Comparison of ENCODE assay signal across 25 cellular contexts in the genomic region with DNA sequence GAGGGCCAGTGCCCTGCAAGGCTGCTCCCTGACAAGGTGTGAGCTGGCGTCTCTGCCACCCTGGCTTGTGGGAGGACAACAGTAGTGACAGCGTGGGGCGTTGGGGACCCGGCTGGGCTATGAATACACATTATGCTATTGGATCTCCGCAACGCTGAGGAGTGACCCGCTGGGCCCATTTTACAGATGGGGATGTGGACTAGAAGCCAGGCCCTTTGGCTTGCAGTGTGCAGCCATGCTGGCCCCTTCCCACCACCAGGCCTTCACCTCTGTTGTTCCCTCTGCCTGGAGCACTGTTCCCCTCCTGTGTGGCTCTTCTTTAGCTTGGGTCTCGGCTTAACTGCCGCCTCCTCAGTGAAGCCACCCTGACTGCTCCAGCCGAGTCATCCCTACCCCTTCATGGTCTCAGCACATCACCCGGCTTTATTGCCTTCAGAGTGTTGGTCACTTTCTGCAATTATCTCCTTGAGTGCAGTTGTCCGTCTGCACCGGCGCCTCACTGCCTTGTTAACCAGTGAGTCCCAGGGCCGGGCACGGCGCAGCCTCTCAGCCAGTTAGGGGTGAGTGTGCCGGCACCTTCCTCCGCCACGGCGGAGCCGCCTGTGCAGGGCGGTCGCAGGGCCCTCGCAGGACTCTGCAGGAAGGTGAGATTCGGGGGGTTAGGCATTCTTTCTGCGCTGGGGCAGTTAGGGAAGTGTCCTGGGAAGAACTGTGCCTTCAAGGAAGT.
"Had no signal": no experiment of that assay in that cellular context is flagged by ENCODE, and none has a peak within 500 bp of the region (broad histone marks: within the 10 kb centered on the region; RNA-seq: fewer than 3 reads in every experiment).

No MANE protein-coding gene starts in this region.

- H3K79me2 ChIP-seq: parathyroid adenoma had no signal

- H3K9me3 ChIP-seq: ascending aorta, colonic mucosa, left lung, tibial nerve had no signal

- H3K4me3 ChIP-seq: ascending aorta, colonic mucosa, left lung, skin epidermis, tibial nerve had no signal

- H3K4me1 Mint-ChIP-seq: activated naive CD4-positive, alpha-beta T cell treated with anti-CD3 and anti-CD28 coated beads, Interleukin-2, amount 50 U/mL, for 24 hours; central memory CD8-positive, alpha-beta T cell; immature natural killer cell; stimulated activated effector memory CD8-positive, alpha-beta T cell treated with anti-CD3 and anti-CD28 coated beads, Interleukin-12 subunit alpha, Interleukin-12 subunit beta, amount 100 ng/mL, for 72 hours; stimulated activated naive CD8-positive, alpha-beta T cell treated with anti-CD3 and anti-CD28 coated beads, Interleukin-15, amount 100 ng/mL, for 72 hours had no signal

- FAIRE-seq: endometrium had no signal

- H3K9me3 Mint-ChIP-seq: activated naive CD4-positive, alpha-beta T cell treated with anti-CD3 and anti-CD28 coated beads, Interleukin-2, amount 50 U/mL, for 24 hours; activated T-helper 1 cell treated with anti-CD3 and anti-CD28 coated beads, Interleukin-12 subunit alpha, Interleukin-12 subunit beta, Interleukin-2, Interleukin-4 antibody, amounts not matched to agents 30 ng/mL and 10 ng/mL and 1 ng/mL, durations not matched to agents 14 hours and 24 hours and 36 hours; central memory CD8-positive, alpha-beta T cell; immature natural killer cell; mesothelial cell of epicardium; natural killer cell; stimulated activated effector memory CD8-positive, alpha-beta T cell treated with anti-CD3 and anti-CD28 coated beads, Interleukin-12 subunit alpha, Interleukin-12 subunit beta, amount 100 ng/mL, for 72 hours; T-helper 2 cell treated with Interferon-gamma antibody and Interleukin-4, amounts not matched to agents 5 μg/mL and 100 μg/mL, for 36 hours had no signal

- H3K27me3 ChIP-seq: ascending aorta, colonic mucosa, foreskin keratinocyte, left lung, tibial nerve had no signal

- H3K4me3 Mint-ChIP-seq: activated CD8-positive, alpha-beta T cell treated with anti-CD3 and anti-CD28 coated beads, Interleukin-2, amount 10 ng/mL, durations not matched to agents 7 days and 5 days; activated naive CD4-positive, alpha-beta T cell treated with anti-CD3 and anti-CD28 coated beads, Interleukin-2, amount 50 U/mL, for 24 hours; activated T-helper 1 cell treated with anti-CD3 and anti-CD28 coated beads, Interleukin-12 subunit alpha, Interleukin-12 subunit beta, Interleukin-2, Interleukin-4 antibody, amounts not matched to agents 30 ng/mL and 10 ng/mL and 1 ng/mL, durations not matched to agents 14 hours and 24 hours and 36 hours; central memory CD8-positive, alpha-beta T cell; immature natural killer cell; mesothelial cell of epicardium; natural killer cell; stimulated activated effector memory CD8-positive, alpha-beta T cell treated with anti-CD3 and anti-CD28 coated beads, Interleukin-12 subunit alpha, Interleukin-12 subunit beta, amount 100 ng/mL, for 72 hours; stimulated activated naive CD8-positive, alpha-beta T cell treated with anti-CD3 and anti-CD28 coated beads, Interleukin-15, amount 100 ng/mL, for 72 hours; T-helper 2 cell treated with Interferon-gamma antibody and Interleukin-4, amounts not matched to agents 5 μg/mL and 100 μg/mL, for 36 hours had no signal

- H2AFZ ChIP-seq: parathyroid adenoma had no signal

- H3K27ac Mint-ChIP-seq: activated CD8-positive, alpha-beta T cell treated with anti-CD3 and anti-CD28 coated beads, Interleukin-2, amount 10 ng/mL, durations not matched to agents 7 days and 5 days; activated naive CD4-positive, alpha-beta T cell treated with anti-CD3 and anti-CD28 coated beads, Interleukin-2, amount 50 U/mL, for 24 hours; activated T-helper 1 cell treated with anti-CD3 and anti-CD28 coated beads, Interleukin-12 subunit alpha, Interleukin-12 subunit beta, Interleukin-2, Interleukin-4 antibody, amounts not matched to agents 30 ng/mL and 10 ng/mL and 1 ng/mL, durations not matched to agents 14 hours and 24 hours and 36 hours; immature natural killer cell; mesothelial cell of epicardium; natural killer cell; stimulated activated effector memory CD8-positive, alpha-beta T cell treated with anti-CD3 and anti-CD28 coated beads, Interleukin-12 subunit alpha, Interleukin-12 subunit beta, amount 100 ng/mL, for 72 hours; T-helper 2 cell treated with Interferon-gamma antibody and Interleukin-4, amounts not matched to agents 5 μg/mL and 100 μg/mL, for 36 hours had no signal

- H3K27ac ChIP-seq: colonic mucosa, foreskin keratinocyte, left lung, parathyroid adenoma, skin epidermis, VCaP had no signal

- DNase-seq: activated CD4-positive, alpha-beta T cell treated with anti-CD3 and anti-CD28 coated beads for 1 hour; activated CD4-positive, alpha-beta T cell treated with anti-CD3 and anti-CD28 coated beads, Interleukin-2, amount 50 U/mL, for 1 hour; activated CD8-positive, alpha-beta T cell treated with anti-CD3 and anti-CD28 coated beads, Interleukin-2, amount 10 ng/mL, durations not matched to agents 7 days and 5 days; activated gamma-delta T cell treated with Interleukin-2 at 50 U/mL for 16 hours; colonic mucosa; foreskin keratinocyte; immature natural killer cell; kidney glomerular epithelial cell; mammary epithelial cell; natural killer cell; stimulated activated CD4-positive, alpha-beta T cell treated with anti-CD3 and anti-CD28 coated beads, Interleukin-1b, Interleukin-23, amount 100 ng/mL, for 48 hours; stimulated activated naive CD8-positive, alpha-beta T cell treated with anti-CD3 and anti-CD28 coated beads, Interleukin-15, amount 100 ng/mL, for 72 hours had no signal

- H3K4me1 ChIP-seq: colonic mucosa, foreskin keratinocyte, left lung, parathyroid adenoma had no signal

- H3K36me3 Mint-ChIP-seq: activated naive CD4-positive, alpha-beta T cell treated with anti-CD3 and anti-CD28 coated beads, Interleukin-2, amount 50 U/mL, for 24 hours; immature natural killer cell; natural killer cell; stimulated activated effector memory CD8-positive, alpha-beta T cell treated with anti-CD3 and anti-CD28 coated beads, Interleukin-12 subunit alpha, Interleukin-12 subunit beta, amount 100 ng/mL, for 72 hours had no signal

- H3K9ac ChIP-seq: parathyroid adenoma had no signal

- H3K27me3 Mint-ChIP-seq: central memory CD8-positive, alpha-beta T cell; stimulated activated naive CD8-positive, alpha-beta T cell treated with anti-CD3 and anti-CD28 coated beads, Interleukin-15, amount 100 ng/mL, for 72 hours had no signal
